8 cellular contexts compared by ENCODE assay signal in the genomic region with DNA sequence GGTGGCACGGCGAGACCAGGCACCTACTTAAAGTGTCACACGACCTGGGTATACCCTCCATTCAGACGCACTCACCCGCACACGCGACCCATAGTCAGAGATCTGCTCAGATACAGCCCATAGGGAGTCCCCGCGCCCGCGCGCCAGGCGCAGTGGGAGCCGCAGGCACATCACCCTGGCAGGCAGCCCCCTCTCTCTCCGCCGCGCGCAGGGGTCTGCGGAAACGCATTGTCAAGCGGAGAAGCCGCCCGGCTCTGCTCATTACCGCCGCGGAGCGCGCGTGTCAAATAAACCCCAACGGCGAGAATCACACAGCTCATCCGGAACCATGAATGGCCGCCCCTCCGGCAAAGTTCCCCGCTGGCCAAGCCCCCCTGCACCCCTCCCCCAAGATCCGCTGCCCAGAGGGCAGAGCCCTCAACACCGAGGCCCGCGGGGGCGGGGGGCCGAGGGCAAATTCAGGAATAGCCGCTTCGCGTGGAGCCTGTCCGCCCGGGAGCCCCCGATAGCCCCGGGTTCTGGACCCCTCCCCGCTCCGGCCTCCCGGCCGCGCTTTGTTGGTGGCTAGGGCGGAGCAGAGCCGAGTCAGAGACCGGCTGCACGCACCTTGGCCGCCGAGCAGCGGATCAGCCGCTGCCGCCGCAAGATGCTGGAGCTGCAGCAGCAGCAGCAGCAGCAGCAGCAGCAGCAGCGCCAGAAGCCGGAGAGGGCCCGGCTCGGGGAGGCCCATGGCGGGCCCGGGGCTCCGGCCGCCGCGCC. TPM values are rescaled to one million over a fixed set of nuclear protein-coding genes. Genes with fewer than 3 reads are reported as not detected.
DNase-seq lines count a peak whose midpoint lies in the region; ATAC-seq lines count a peak whose summit lies in the region.

No MANE protein-coding gene starts in this region.

- intact Hi-C loops in posterior vena cava (cut with DNase I) = no loop called here

- DNase-seq in NCI-H1436 (lab: John Stamatoyannopoulos, UW) (peak; percentile 26), NCI-H1436 treated with DMSO at 0.1 percent for 48 hours (lab: John Stamatoyannopoulos, UW) (no peak), OCI-M1 (lab: John Stamatoyannopoulos, UW) (peak; percentile 66), activated T-helper 1 cell treated with Interleukin-2 at 50 U/mL for 16 hours (ENCODE audit: low read depth) (peak; percentile 30), foreskin melanocyte (peak; percentile 41), posterior vena cava (ENCODE audit: low spot score) (peak; percentile 81)

- peak; percentile 1 for ATAC-seq in HG03064 (IDR thresholded peaks at IDR 0.05; ENCODE audit: low read depth, unreplicated experiment)
- ATAC-seq in HG03378 (IDR thresholded peaks at IDR 0.05; ENCODE audit: unreplicated experiment) = no peak

RNA-seq across cellular contexts. Expression of a gene that starts 0.5 kb away (rescaled TPM):
- 1 to 10 TPM; 5.7 to 7.2 TPM for total RNA-seq in posterior vena cava
